ENCODE assay signal across 26 cellular contexts in genomic region chr15:42392309-42393024, GRCh38. TPM values are rescaled to one million over a fixed set of nuclear protein-coding genes. Genes with fewer than 3 reads are reported as not detected.
DNase-seq lines count a peak whose midpoint lies in the region; ATAC-seq and TF ChIP-seq lines count a peak whose summit lies in the region.
"Had no signal": no experiment of that assay in that cellular context is flagged by ENCODE, and none has a peak within 500 bp of the region (broad histone marks: within the 10 kb centered on the region; RNA-seq: fewer than 3 reads in every experiment).

No MANE protein-coding gene starts in this region.

- no peak for TF ChIP-seq CTCF in choroid plexus epithelial cell (conservative IDR thresholded peaks at IDR 0.05; ENCODE audit: low read depth, low read length)
- TF ChIP-seq CTCF in transverse colon (IDR thresholded peaks at IDR 0.05), result no peak

- no peaks in the 10 kb centered on the region for H3K9me3 ChIP-seq in transverse colon
- H3K9me3 ChIP-seq: lower lobe of right lung, tibial artery had no signal

- H3K27ac Mint-ChIP-seq in activated CD8-positive, alpha-beta memory T cell treated with anti-CD3 and anti-CD28 coated beads, Interleukin-2, amount 10 ng/mL, durations not matched to agents 7 days and 5 days, result no peak overlapping the region
- H3K27ac Mint-ChIP-seq: activated CD8-positive, alpha-beta T cell treated with anti-CD3 and anti-CD28 coated beads for 36 hours; activated T-cell treated with anti-CD3 and anti-CD28 coated beads, Interleukin-2, amount 50 U/mL, for 24 hours; CD8-positive, alpha-beta memory T cell; dendritic cell treated with granulocyte-macrophage colony-stimulating factor and Interleukin-4, amounts not matched to agents 40 ng/mL and 50 ng/mL, for 4 days; stimulated activated naive CD8-positive, alpha-beta T cell treated with anti-CD3 and anti-CD28 coated beads, Interleukin-15, Interleukin-2, amounts not matched to agents 100 ng/mL and 50 ng/mL, for 24 hours had no signal

- peak; percentile 37 for DNase-seq in activated CD8-positive, alpha-beta memory T cell treated with anti-CD3 and anti-CD28 coated beads, Interleukin-2, amount 10 ng/mL, durations not matched to agents 7 days and 5 days
- no peak for DNase-seq in activated CD8-positive, alpha-beta memory T cell treated with anti-CD3 and anti-CD28 coated beads for 24 hours
- DNase-seq in choroid plexus epithelial cell (ENCODE audit: low read depth) (peak; percentile 15), mesenteric fat pad (ENCODE audit: low spot score) (peak; percentile 74), transverse colon (peak; percentile 84), middle frontal gyrus (ENCODE audit: extremely low spot score, low spot score) (no peak), T1000 (lab: John Stamatoyannopoulos, UW) (no peak)
- DNase-seq: activated CD4-positive, CD25-positive, alpha-beta regulatory T cell treated with anti-CD3 and anti-CD28 coated beads, Interleukin-2, amount 50 U/mL, for 72 hours; activated CD8-positive, alpha-beta T cell treated with anti-CD3 and anti-CD28 coated beads for 36 hours; activated naive CD4-positive, alpha-beta T cell; activated T-cell treated with anti-CD3 and anti-CD28 coated beads, Interleukin-2, amount 50 U/mL, for 24 hours; amniotic stem cell; CD8-positive, alpha-beta memory T cell; hippocampal formation; lower lobe of right lung; NCI-H1436; NCI-H2107; NCI-H510A treated with DMSO at 0.1 percent for 48 hours; occipital lobe; retina; RPMI8226; tibial artery had no signal

- no peak for ATAC-seq in activated CD8-positive, alpha-beta memory T cell treated with anti-CD3 and anti-CD28 coated beads, Interleukin-2, amount 10 ng/mL, durations not matched to agents 7 days and 5 days
- ATAC-seq in HG03460 (IDR thresholded peaks at IDR 0.05; ENCODE audit: unreplicated experiment), result no peak
- ATAC-seq: activated CD8-positive, alpha-beta T cell treated with anti-CD3 and anti-CD28 coated beads for 36 hours; lower lobe of right lung had no signal

- no peaks in the 10 kb centered on the region for H3K36me3 ChIP-seq in transverse colon

- no peaks in the 10 kb centered on the region for H3K27me3 Mint-ChIP-seq in activated CD8-positive, alpha-beta memory T cell treated with anti-CD3 and anti-CD28 coated beads, Interleukin-2, amount 10 ng/mL, durations not matched to agents 7 days and 5 days
- H3K27me3 Mint-ChIP-seq: activated CD8-positive, alpha-beta T cell treated with anti-CD3 and anti-CD28 coated beads for 36 hours; activated T-cell treated with anti-CD3 and anti-CD28 coated beads, Interleukin-2, amount 50 U/mL, for 24 hours; CD8-positive, alpha-beta memory T cell; dendritic cell treated with granulocyte-macrophage colony-stimulating factor and Interleukin-4, amounts not matched to agents 40 ng/mL and 50 ng/mL, for 4 days; stimulated activated naive CD8-positive, alpha-beta T cell treated with anti-CD3 and anti-CD28 coated beads, Interleukin-15, Interleukin-2, amounts not matched to agents 100 ng/mL and 50 ng/mL, for 24 hours had no signal

- peaks cover 0 to 39% (median 20%) of the 10 kb centered on the region in 4 donors for H3K4me1 ChIP-seq in transverse colon
- H3K4me1 ChIP-seq: tibial artery had no signal

- WGBS in transverse colon (ENCODE audit: low coverage in 1 of 2), 2 donors, result 37 to 51% methylated on average over 4 to 11 of the region's 11 CpGs

- H3K4me3 Mint-ChIP-seq in activated CD8-positive, alpha-beta memory T cell treated with anti-CD3 and anti-CD28 coated beads, Interleukin-2, amount 10 ng/mL, durations not matched to agents 7 days and 5 days, result no peak overlapping the region
- H3K4me3 Mint-ChIP-seq: activated CD8-positive, alpha-beta T cell treated with anti-CD3 and anti-CD28 coated beads for 36 hours; activated T-cell treated with anti-CD3 and anti-CD28 coated beads, Interleukin-2, amount 50 U/mL, for 24 hours; CD8-positive, alpha-beta memory T cell; dendritic cell treated with granulocyte-macrophage colony-stimulating factor and Interleukin-4, amounts not matched to agents 40 ng/mL and 50 ng/mL, for 4 days; stimulated activated naive CD8-positive, alpha-beta T cell treated with anti-CD3 and anti-CD28 coated beads, Interleukin-15, Interleukin-2, amounts not matched to agents 100 ng/mL and 50 ng/mL, for 24 hours had no signal

- intact Hi-C loops in transverse colon (cut with DNase I; ENCODE audit: low total_unique reads), result no loop called here

- no peaks in the 10 kb centered on the region for H3K4me1 Mint-ChIP-seq in activated CD8-positive, alpha-beta memory T cell treated with anti-CD3 and anti-CD28 coated beads, Interleukin-2, amount 10 ng/mL, durations not matched to agents 7 days and 5 days
- H3K4me1 Mint-ChIP-seq: CD8-positive, alpha-beta memory T cell had no signal

- H3K36me3 Mint-ChIP-seq in activated CD8-positive, alpha-beta memory T cell treated with anti-CD3 and anti-CD28 coated beads, Interleukin-2, amount 10 ng/mL, durations not matched to agents 7 days and 5 days, result no peaks in the 10 kb centered on the region

- in situ Hi-C loops in transverse colon (cut with MboI; ENCODE audit: low pct_ligation_motif_present in 1 of 4, low pct_unique_long_range_greater_than_20kb in 1 of 4, low sequenced_read_pairs in 3 of 4), result no loop called here

- TF ChIP-seq EP300 in transverse colon (IDR thresholded peaks at IDR 0.05; ENCODE audit: low read depth), result no peak

- peak overlapping the region; percentile 77 to 83 (median 81) for H3K27ac ChIP-seq in transverse colon
- H3K27ac ChIP-seq: 22Rv1, lower lobe of right lung, tibial artery had no signal

- no peaks in the 10 kb centered on the region for H3K27me3 ChIP-seq in transverse colon
- H3K27me3 ChIP-seq: tibial artery had no signal

- H3K9me3 Mint-ChIP-seq in activated CD8-positive, alpha-beta memory T cell treated with anti-CD3 and anti-CD28 coated beads, Interleukin-2, amount 10 ng/mL, durations not matched to agents 7 days and 5 days (ENCODE audit: low read depth), result no peaks in the 10 kb centered on the region
- H3K9me3 Mint-ChIP-seq: activated CD8-positive, alpha-beta T cell treated with anti-CD3 and anti-CD28 coated beads for 36 hours; activated T-cell treated with anti-CD3 and anti-CD28 coated beads, Interleukin-2, amount 50 U/mL, for 24 hours; CD8-positive, alpha-beta memory T cell; dendritic cell treated with granulocyte-macrophage colony-stimulating factor and Interleukin-4, amounts not matched to agents 40 ng/mL and 50 ng/mL, for 4 days; stimulated activated naive CD8-positive, alpha-beta T cell treated with anti-CD3 and anti-CD28 coated beads, Interleukin-15, Interleukin-2, amounts not matched to agents 100 ng/mL and 50 ng/mL, for 24 hours had no signal

- peak; percentile 60 for TF ChIP-seq POLR2A in transverse colon (IDR thresholded peaks at IDR 0.05)

- H3K4me3 ChIP-seq in choroid plexus epithelial cell (ENCODE audit: low read depth, low read length) (no peak overlapping the region), transverse colon (no peak overlapping the region)
- H3K4me3 ChIP-seq: lower lobe of right lung, tibial artery had no signal

- CTCF ChIA-PET in activated CD8-positive, alpha-beta memory T cell treated with anti-CD3 and anti-CD28 coated beads, Interleukin-2, amount 10 ng/mL, durations not matched to agents 7 days and 5 days (lab: Charles Lee), result no interaction called here

RNA-seq across cellular contexts. Expression of gene CAPN3, which starts 33.2 kb away (rescaled TPM):
- total RNA-seq in activated CD8-positive, alpha-beta memory T cell treated with anti-CD3 and anti-CD28 coated beads, Interleukin-2, amount 10 ng/mL, durations not matched to agents 7 days and 5 days, result 1 to 10 TPM; 3.6 to 4.6 TPM
- total RNA-seq in mesenteric fat pad (6.7 TPM), transverse colon (10 to 100 TPM; 17.0 to 35.2 (median 19.3) TPM)

Comparison
In these comparisons a context has a peak if more than half of its experiments do, and no peak if none do; other contexts are left out.
1. DNase-seq: peak in activated CD8-positive, alpha-beta memory T cell treated with anti-CD3 and anti-CD28 coated beads, Interleukin-2, amount 10 ng/mL, durations not matched to agents 7 days and 5 days (single experiment), choroid plexus epithelial cell (single experiment), mesenteric fat pad (single experiment) and transverse colon (single experiment); none in activated CD8-positive, alpha-beta memory T cell treated with anti-CD3 and anti-CD28 coated beads for 24 hours (single experiment), middle frontal gyrus (single experiment) and T1000 (single experiment).